Comparison of ENCODE assay signal across 26 cellular contexts in genomic region chr19:41965127-41965526, GRCh38. TPM values are rescaled to one million over a fixed set of nuclear protein-coding genes. Genes with fewer than 3 reads are reported as not detected.
DNase-seq lines count a peak whose midpoint lies in the region; ATAC-seq, FAIRE-seq and TF ChIP-seq lines count a peak whose summit lies in the region.
"Had no signal": no experiment of that assay in that cellular context is flagged by ENCODE, and none has a peak within 500 bp of the region (broad histone marks: within the 10 kb centered on the region; RNA-seq: fewer than 3 reads in every experiment).

No MANE protein-coding gene starts in this region.

- H4K20me1 ChIP-seq in MM.1S (ENCODE audit: insufficient read depth, low read length): no peaks in the 10 kb centered on the region
- H4K20me1 ChIP-seq: BLaER1 treated with 17β-estradiol and CSF1 and Interleukin-3, amounts not matched to agents 10 nM and 100 nM had no signal

- H3K9me3 Mint-ChIP-seq in glutamatergic neuron (ENCODE audit: unreplicated experiment): peaks cover 5% of the 10 kb centered on the region
- H3K9me3 Mint-ChIP-seq: CD4-positive, alpha-beta T cell had no signal

- H3K27ac ChIP-seq in A549: no peak overlapping the region
- H3K27ac ChIP-seq in HEK293 (ENCODE audit: extremely low read depth, low read depth, low read length): no peak overlapping the region
- H3K27ac ChIP-seq in KOPT-K1 (ENCODE audit: low read depth, low read length, poor library complexity, severe bottlenecking): peak overlapping the region; percentile 18
- H3K27ac ChIP-seq in MM.1S (ENCODE audit: low read length): no peak overlapping the region
- H3K27ac ChIP-seq: 22Rv1; BLaER1 treated with 17β-estradiol and CSF1 and Interleukin-3, amounts not matched to agents 10 nM and 100 nM; GM23248 had no signal

- no peak for TF ChIP-seq RAD21 in A549 (conservative IDR thresholded peaks at IDR 0.05 in 1 of 2, IDR thresholded peaks at IDR 0.05 in 1 of 2)

- FAIRE-seq in A549 (lab: Jason Lieb, UNC): peak; percentile 77
- FAIRE-seq: A204.1, GM12878, GM19239, H1 had no signal

- POLR2A ChIA-PET in A549 (lab: Yijun Ruan, JAX) (interaction anchor here (0.7 kb wide), 1 partner anchor 70 kb away, joined by 7 read pairs; no protein-coding TSS in a partner anchor), HEK293 (lab: Yijun Ruan, JAX) (interaction anchor here (0.6 to 0.7 kb wide), 2 partner anchors 358 to 1539 kb away, joined by 3 to 10 read pairs; no protein-coding TSS in a partner anchor)

- TF ChIP-seq POLR2A in A549 (IDR thresholded peaks at IDR 0.05; ENCODE audit: low read length): no peak

- H3K4me3 Mint-ChIP-seq in glutamatergic neuron (ENCODE audit: unreplicated experiment): no peak overlapping the region
- H3K4me3 Mint-ChIP-seq: CD14-positive monocyte; CD4-positive, alpha-beta T cell had no signal

- H3K27me3 Mint-ChIP-seq in glutamatergic neuron (ENCODE audit: unreplicated experiment): peaks cover 20% of the 10 kb centered on the region
- H3K27me3 Mint-ChIP-seq: CD4-positive, alpha-beta T cell had no signal

- TF ChIP-seq EP300 in A549 (IDR thresholded peaks at IDR 0.05): no peak

- no peak overlapping the region for H3K9ac ChIP-seq in MM.1S (ENCODE audit: low read length)
- H3K9ac ChIP-seq: BLaER1 treated with 17β-estradiol and CSF1 and Interleukin-3, amounts not matched to agents 10 nM and 100 nM; GM23248 had no signal

- peaks cover 10% of the 10 kb centered on the region for H3K4me1 Mint-ChIP-seq in glutamatergic neuron (ENCODE audit: low read depth, unreplicated experiment)

- DNase-seq in A549 (ENCODE audit: low read depth in 1 of 2, low spot score in 1 of 2): no peak
- no peak for DNase-seq in glutamatergic neuron
- DNase-seq in SIG-M5 (lab: John Stamatoyannopoulos, UW): no peak
- DNase-seq in MM.1S: no peak
- no peak for DNase-seq in HPDE6-E6E7 (ENCODE audit: extremely low spot score)
- DNase-seq: ACHN; AML-193; BE2C; Calu3; CD4-positive, alpha-beta T cell; COR-L47; DMS153; EL; GDM1; GM23248; H7; HCEC 1CT had no signal

- TF ChIP-seq CTCF in A549 (IDR thresholded peaks at IDR 0.05) (no peak), HEK293 (tag by site-specific recombination; IDR thresholded peaks at IDR 0.05) (no peak), glutamatergic neuron (IDR thresholded peaks at IDR 0.05; ENCODE audit: partially characterized antibody, unreplicated experiment) (no peak), MM.1S (IDR thresholded peaks at IDR 0.05; ENCODE audit: low read length) (no peak)

- H3K27me3 ChIP-seq in MM.1S (replicated peaks; ENCODE audit: insufficient read depth, low read length): peaks cover 53% of the 10 kb centered on the region
- H3K27me3 ChIP-seq: BE2C; BLaER1 treated with 17β-estradiol and CSF1 and Interleukin-3, amounts not matched to agents 10 nM and 100 nM had no signal

- H3K4me2 ChIP-seq in A549 (no peak overlapping the region), MM.1S (ENCODE audit: low read depth, low read length) (no peak overlapping the region)
- H3K4me2 ChIP-seq: BLaER1 treated with 17β-estradiol and CSF1 and Interleukin-3, amounts not matched to agents 10 nM and 100 nM had no signal

- no peaks in the 10 kb centered on the region for H3K9me3 ChIP-seq in A549
- no peaks in the 10 kb centered on the region for H3K9me3 ChIP-seq in HEK293 (ENCODE audit: control insufficient read depth, insufficient read depth, low read depth, low read length)
- no peaks in the 10 kb centered on the region for H3K9me3 ChIP-seq in KOPT-K1 (ENCODE audit: insufficient read depth, low read length, poor library complexity, severe bottlenecking)
- no peaks in the 10 kb centered on the region for H3K9me3 ChIP-seq in MM.1S (replicated peaks; ENCODE audit: insufficient read depth, low read length)
- H3K9me3 ChIP-seq: BE2C; BLaER1 treated with 17β-estradiol and CSF1 and Interleukin-3, amounts not matched to agents 10 nM and 100 nM had no signal

- H3K36me3 Mint-ChIP-seq in glutamatergic neuron (ENCODE audit: unreplicated experiment): no peaks in the 10 kb centered on the region

- H3K36me3 ChIP-seq in HEK293 (ENCODE audit: control insufficient read depth in 2 of 2, insufficient read depth in 1 of 2, low read length in 2 of 2) (no peaks in the 10 kb centered on the region), KOPT-K1 (ENCODE audit: insufficient read depth, low read length) (no peaks in the 10 kb centered on the region), MM.1S (replicated peaks; ENCODE audit: insufficient read depth, low read length) (no peaks in the 10 kb centered on the region)

- no peak overlapping the region for H2AFZ ChIP-seq in MM.1S (ENCODE audit: low read length)
- H2AFZ ChIP-seq: GM23248 had no signal

- no peak for ATAC-seq in A549
- ATAC-seq: GM12878 had no signal

- CTCF ChIA-PET in A549 (lab: Yijun Ruan, JAX): interaction anchor here (0.6 to 3.7 kb wide), 13 partner anchors 8 to 304 kb away, joined by 3 to 14 read pairs (median 4); no protein-coding TSS in a partner anchor
- CTCF ChIA-PET in HEK293 (lab: Yijun Ruan, JAX): interaction anchor here (1.0 to 2.2 kb wide), 2 partner anchors 13 to 63 kb away, joined by 3 to 7 read pairs; no protein-coding TSS in a partner anchor

- no peaks in the 10 kb centered on the region for H3K9me2 ChIP-seq in MM.1S (replicated peaks; ENCODE audit: insufficient read depth, low read length)

- WGBS in A549 (ENCODE audit: missing lambda C conversion rate): 59% methylated on average over 5 of the region's 5 CpGs

- H3K4me3 ChIP-seq in A549 (no peak overlapping the region), HEK293 (ENCODE audit: low read depth, low read length) (no peak overlapping the region), MM.1S (ENCODE audit: low read length) (no peak overlapping the region)
- H3K4me3 ChIP-seq: BLaER1 treated with 17β-estradiol and CSF1 and Interleukin-3, amounts not matched to agents 10 nM and 100 nM; GM12878; GM23248 had no signal

- H3K27ac Mint-ChIP-seq in glutamatergic neuron (ENCODE audit: unreplicated experiment): peak overlapping the region; percentile 33
- H3K27ac Mint-ChIP-seq: CD4-positive, alpha-beta T cell had no signal

- H3F3A ChIP-seq in MM.1S (ENCODE audit: insufficient read depth, low read length): no peaks in the 10 kb centered on the region

- H3K4me1 ChIP-seq in A549 (no peaks in the 10 kb centered on the region), HEK293 (ENCODE audit: control insufficient read depth, insufficient read depth, low read length) (0 out of 2 replicates have a peak, but pooled peaks cover 4% of the 10 kb centered on the region), MM.1S (ENCODE audit: low read length) (no peaks in the 10 kb centered on the region)
- H3K4me1 ChIP-seq: BE2C had no signal

- no peaks in the 10 kb centered on the region for H3K79me2 ChIP-seq in MM.1S (ENCODE audit: low read length)

TF ChIP-seq in A549, 52 proteins besides CTCF, POLR2A, EP300 and RAD21 (continues in another document):
- TF ChIP-seq PBX3 (IDR thresholded peaks at IDR 0.05): no peak
- TF ChIP-seq NFE2L2 (conservative IDR thresholded peaks at IDR 0.05; ENCODE audit: low read length): no peak
- TF ChIP-seq, protein P1, sequence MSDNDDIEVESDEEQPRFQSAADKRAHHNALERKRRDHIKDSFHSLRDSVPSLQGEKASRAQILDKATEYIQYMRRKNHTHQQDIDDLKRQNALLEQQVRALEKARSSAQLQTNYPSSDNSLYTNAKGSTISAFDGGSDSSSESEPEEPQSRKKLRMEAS (IDR thresholded peaks at IDR 0.05): no peak

TF ChIP-seq in HEK293, 187 proteins besides CTCF, POLR2A, EP300 and RAD21:
- TF ChIP-seq ZNF654 (tag by site-specific recombination; IDR thresholded peaks at IDR 0.05; ENCODE audit: low read depth) (no peak), ZBTB17 (tag by site-specific recombination; IDR thresholded peaks at IDR 0.05) (peak; percentile 36; the same call in 1 of the 2 replicates)

RNA-seq across cellular contexts. Expression of gene RABAC1, which starts 6.0 kb away (rescaled TPM):
- polyA plus RNA-seq in A549 (2011; rRNA removed) (117 and 137 TPM in 2 replicates), A549 (2017; fragmentation: RNase III; extraction: RNeasy Plus Mini Kit Qiagen cat#74134 plus additional on column Dnase treatment) (199 to 247 TPM (median 246 TPM) in 3 replicates)
- polyA plus RNA-seq in A549 (2012; cell fraction: cytosol; rRNA removed): 315 and 361 TPM in 2 replicates
- 405 and 426 TPM in 2 replicates for polyA plus RNA-seq in A549 (2012; cell fraction: nucleus; rRNA removed)
- polyA minus RNA-seq in A549 (2011; rRNA and poly(A)+ RNA removed): 73.2 and 77.6 TPM in 2 replicates
- 139 TPM for total RNA-seq in glutamatergic neuron (ENCODE audit: unreplicated experiment)

RNA-seq across cellular contexts. Expression of gene ATP1A3, which starts 28.9 kb away (rescaled TPM):
- polyA plus RNA-seq in A549 (2011; rRNA removed): 0.67 and 0.69 TPM in 2 replicates
- polyA plus RNA-seq in A549 (2012; cell fraction: cytosol; rRNA removed): 1.2 and 1.3 TPM in 2 replicates
- polyA plus RNA-seq in A549 (2012; cell fraction: nucleus; rRNA removed): 2.9 and 3.8 TPM in 2 replicates
- 3.4 to 3.8 TPM (median 3.7 TPM) in 3 replicates for polyA plus RNA-seq in A549 (2017; fragmentation: RNase III; extraction: RNeasy Plus Mini Kit Qiagen cat#74134 plus additional on column Dnase treatment)
- 1.3 and 2.6 TPM in 2 replicates for polyA minus RNA-seq in A549 (2011; rRNA and poly(A)+ RNA removed)
- 650 TPM for total RNA-seq in glutamatergic neuron (ENCODE audit: unreplicated experiment)

RNA-seq across cellular contexts. Expression of gene ERFL, which starts 36.9 kb away (rescaled TPM):
- polyA plus RNA-seq in A549 (2011; rRNA removed) (0.19 and 0.21 TPM in 2 replicates), A549 (2017; fragmentation: RNase III; extraction: RNeasy Plus Mini Kit Qiagen cat#74134 plus additional on column Dnase treatment) (0.10 to 0.20 TPM (median 0.15 TPM) in 3 replicates)
- polyA plus RNA-seq in A549 (2012; cell fraction: cytosol; rRNA removed): 0.07 and 0.08 TPM in 2 replicates
- polyA plus RNA-seq in A549 (2012; cell fraction: nucleus; rRNA removed): 0.50 and 0.82 TPM in 2 replicates
- polyA minus RNA-seq in A549 (2011; rRNA and poly(A)+ RNA removed): 0.17 TPM in 1 of 2 replicates, not detected in the other
- total RNA-seq in glutamatergic neuron (ENCODE audit: unreplicated experiment): 1.6 TPM
- total RNA-seq: GM23248, H1, H7 had no signal
- polyA plus RNA-seq: CD14-positive monocyte, GM23248 had no signal
